ENCODE assay signal across 8 cellular contexts in the genomic region with DNA sequence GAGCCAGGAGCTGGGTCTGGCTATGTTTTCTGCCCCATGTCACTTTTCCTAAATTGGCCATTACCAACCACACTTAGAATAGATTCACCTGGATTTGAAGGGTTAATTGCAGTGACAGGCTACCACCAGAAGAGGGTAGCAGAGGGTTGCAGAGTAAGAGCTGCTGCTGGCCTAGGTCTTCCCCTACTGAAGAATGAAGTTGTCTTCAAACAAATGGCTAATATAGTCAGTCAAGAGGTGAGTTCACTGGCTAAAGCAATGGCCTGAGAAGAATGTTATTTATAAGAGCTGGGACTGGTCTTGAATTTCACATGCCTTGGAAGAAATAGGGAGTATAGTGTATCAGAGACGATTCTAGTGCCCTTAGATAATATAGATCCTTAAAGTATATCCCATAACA. TPM values are rescaled to one million over a fixed set of nuclear protein-coding genes. Genes with fewer than 3 reads are reported as not detected.
DNase-seq lines count a peak whose midpoint lies in the region; ATAC-seq and TF ChIP-seq lines count a peak whose summit lies in the region.
"Not testable (repeated sequence)": the region's sequence is repeated elsewhere in the genome, so short reads cannot be mapped to it uniquely, and the experiment has no call there.

No MANE protein-coding gene starts in this region.

- H3K9me3 Mint-ChIP-seq in MCF 10A (ENCODE audit: unreplicated experiment); progenitor cell of endocrine pancreas (ENCODE audit: low read depth): not testable (repeated sequence)

- intact Hi-C loops in MCF 10A (cut with micrococcal nuclease): loop anchor here (5.0 kb wide), 1 partner anchor 519 kb away; no protein-coding TSS in a partner anchor
- intact Hi-C loops in left cardiac atrium (cut with DNase I): not testable (repeated sequence)

- CTCF ChIA-PET in MCF 10A (lab: Yijun Ruan, JAX): interaction anchor here (0.6 to 1.5 kb wide), 6 partner anchors 12 to 512 kb away, joined by 3 to 5 read pairs (median 4); no protein-coding TSS in a partner anchor

- H3K4me3 ChIP-seq in HL-60 (replicated peaks; ENCODE audit: insufficient read depth, low read length): not testable (repeated sequence)

- not testable (repeated sequence) for H3K27me3 ChIP-seq in HL-60 (ENCODE audit: insufficient read depth, poor library complexity, severe bottlenecking)

- not testable (repeated sequence) for H3K36me3 Mint-ChIP-seq in MCF 10A (ENCODE audit: insufficient read depth, unreplicated experiment); progenitor cell of endocrine pancreas (ENCODE audit: insufficient read depth)

- ATAC-seq in GM18517 (IDR thresholded peaks at IDR 0.05; ENCODE audit: unreplicated experiment) (peak; percentile 95), left cardiac atrium (peak; percentile 50 to 52)

- POLR2A ChIA-PET in MCF 10A (lab: Yijun Ruan, JAX): not testable (repeated sequence)

- not testable (repeated sequence) for H3K27ac ChIP-seq in HL-60 (replicated peaks)

- not testable (repeated sequence) for H3K27ac Mint-ChIP-seq in MCF 10A (ENCODE audit: low read depth, unreplicated experiment); progenitor cell of endocrine pancreas

- TF ChIP-seq CTCF in AG09319 (IDR thresholded peaks at IDR 0.05; ENCODE audit: low read depth, low read length) (peak; percentile 66), HL-60 (IDR thresholded peaks at IDR 0.05; ENCODE audit: insufficient read depth, low read length) (peak; percentile 35), MCF 10A (IDR thresholded peaks at IDR 0.05; ENCODE audit: unreplicated experiment) (peak; percentile 67), progenitor cell of endocrine pancreas (IDR thresholded peaks at IDR 0.05; ENCODE audit: unreplicated experiment) (peak; percentile 74)

- not testable (repeated sequence) for BruUV-seq in MCF 10A (replicated peaks; lab: Mats Ljungman, UMichigan)

- H3K27me3 Mint-ChIP-seq in MCF 10A (ENCODE audit: insufficient read depth, unreplicated experiment): peaks cover 61% of the 10 kb centered on the region
- H3K27me3 Mint-ChIP-seq in progenitor cell of endocrine pancreas: not testable (repeated sequence)

- not testable (repeated sequence) for H3K4me3 Mint-ChIP-seq in MCF 10A (ENCODE audit: unreplicated experiment); progenitor cell of endocrine pancreas (ENCODE audit: low read depth)

- DNase-seq in AG09319 (ENCODE audit: extremely low read depth, low read depth) (peak; percentile 1), HCEC 1CT (peak; percentile 9), HL-60 (ENCODE audit: low read depth in 1 of 2, low spot score in 1 of 2) (peak in 1 of 2 experiments; percentile 2), RKO (ENCODE audit: low spot score) (peak; percentile 25), MCF 10A (ENCODE audit: unreplicated experiment) (peak; percentile 27)
- DNase-seq in left cardiac atrium; progenitor cell of endocrine pancreas (ENCODE audit: low spot score, unreplicated experiment): not testable (repeated sequence)

- H3K4me1 Mint-ChIP-seq in MCF 10A (ENCODE audit: insufficient read depth, unreplicated experiment); progenitor cell of endocrine pancreas (ENCODE audit: low read depth): not testable (repeated sequence)

RNA-seq across cellular contexts. Expression of gene GRM5, which starts 32.2 kb away (rescaled TPM):
- total RNA-seq in MCF 10A (2022) (not detected in 2 replicates), left cardiac atrium (under 1 TPM; 0.03 to 0.09 TPM), progenitor cell of endocrine pancreas (0.20 and 0.26 TPM in 2 replicates)
